In the genomic region with DNA sequence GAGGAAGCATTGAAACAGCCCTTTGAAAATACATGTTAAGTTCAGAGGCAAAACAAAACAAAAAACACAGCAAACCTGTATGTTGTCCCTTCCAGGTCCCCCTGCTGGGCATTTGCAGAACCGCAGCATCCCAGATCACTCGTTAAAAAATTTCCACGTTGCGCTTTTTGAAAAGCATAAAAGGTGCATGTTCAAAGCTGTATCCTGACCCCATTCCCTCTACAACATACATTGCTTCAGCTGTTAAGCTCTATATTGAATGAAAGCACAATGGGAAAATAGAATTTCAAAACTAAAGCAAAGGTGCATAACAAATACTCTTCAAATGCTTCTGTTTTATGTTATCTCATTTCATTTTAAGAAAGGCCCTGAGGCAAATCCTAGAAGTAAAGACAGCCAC, we compare ENCODE assay signal across 8 cellular contexts.
DNase-seq lines count a peak whose midpoint lies in the region; ATAC-seq and TF ChIP-seq lines count a peak whose summit lies in the region.

No MANE protein-coding gene starts in this region.

- H3K4me3 ChIP-seq in fibroblast of pulmonary artery (replicated peaks; ENCODE audit: low read depth, low read length), result no peak overlapping the region

- TF ChIP-seq CTCF in fibroblast of pulmonary artery (IDR thresholded peaks at IDR 0.05; ENCODE audit: low read length, missing control alignments), result peak; percentile 91

- H3K27ac Mint-ChIP-seq in activated T-helper 17 cell treated with anti-CD3 and anti-CD28 coated beads, Interleukin-2, amount 50 U/mL, for 72 hours, result no peak overlapping the region

- DNase-seq in activated T-cell treated with anti-CD3 and anti-CD28 coated beads for 1 hour (ENCODE audit: low read depth), result peak; percentile 25
- DNase-seq in activated T-cell treated with anti-CD3 and anti-CD28 coated beads, Interleukin-2, amount 50 U/mL, for 4 hours, result no peak
- DNase-seq in NCI-H226, result peak; percentile 32
- peak; percentile 60 for DNase-seq in activated CD8-positive, alpha-beta memory T cell treated with anti-CD3 and anti-CD28 coated beads for 24 hours
- peak; percentile 66 for DNase-seq in fibroblast of pulmonary artery (ENCODE audit: low read depth)
- peak; percentile 29 to 89 (median 62) for DNase-seq in posterior cingulate gyrus
- DNase-seq in hippocampal formation (lab: John Stamatoyannopoulos, UW), result no peak

- no peaks in the 10 kb centered on the region for H3K36me3 Mint-ChIP-seq in activated T-cell treated with anti-CD3 and anti-CD28 coated beads, Interleukin-2, amount 50 U/mL, for 4 hours (ENCODE audit: insufficient read depth)
- H3K36me3 Mint-ChIP-seq in activated T-helper 17 cell treated with anti-CD3 and anti-CD28 coated beads, Interleukin-2, amount 50 U/mL, for 72 hours (ENCODE audit: low read depth), result no peaks in the 10 kb centered on the region

- no peaks in the 10 kb centered on the region for H3K4me1 Mint-ChIP-seq in activated T-cell treated with anti-CD3 and anti-CD28 coated beads, Interleukin-2, amount 50 U/mL, for 4 hours (ENCODE audit: low read depth)
- no peaks in the 10 kb centered on the region for H3K4me1 Mint-ChIP-seq in activated T-helper 17 cell treated with anti-CD3 and anti-CD28 coated beads, Interleukin-2, amount 50 U/mL, for 72 hours

- peaks cover 3% of the 10 kb centered on the region for H3K27me3 Mint-ChIP-seq in activated T-cell treated with anti-CD3 and anti-CD28 coated beads, Interleukin-2, amount 50 U/mL, for 4 hours (ENCODE audit: low read depth)
- peaks cover 3% of the 10 kb centered on the region for H3K27me3 Mint-ChIP-seq in activated T-helper 17 cell treated with anti-CD3 and anti-CD28 coated beads, Interleukin-2, amount 50 U/mL, for 72 hours

- ATAC-seq in activated T-cell treated with anti-CD3 and anti-CD28 coated beads, Interleukin-2, amount 50 U/mL, for 4 hours, result no peak
- ATAC-seq in activated T-helper 17 cell treated with anti-CD3 and anti-CD28 coated beads, Interleukin-2, amount 50 U/mL, for 72 hours (replicated peaks), result no peak

- no peak overlapping the region for H3K4me3 Mint-ChIP-seq in activated T-cell treated with anti-CD3 and anti-CD28 coated beads, Interleukin-2, amount 50 U/mL, for 4 hours
- H3K4me3 Mint-ChIP-seq in activated T-helper 17 cell treated with anti-CD3 and anti-CD28 coated beads, Interleukin-2, amount 50 U/mL, for 72 hours, result no peak overlapping the region

- H3K9me3 Mint-ChIP-seq in activated T-cell treated with anti-CD3 and anti-CD28 coated beads, Interleukin-2, amount 50 U/mL, for 4 hours, result no peaks in the 10 kb centered on the region
- no peaks in the 10 kb centered on the region for H3K9me3 Mint-ChIP-seq in activated T-helper 17 cell treated with anti-CD3 and anti-CD28 coated beads, Interleukin-2, amount 50 U/mL, for 72 hours

- intact Hi-C loops in posterior cingulate gyrus (cut with DNase I), result loop anchor here (5.0 to 10.0 kb wide), 3 partner anchors 326 to 551 kb away; a partner anchor contains a TSS

Comparison
In these comparisons a context has a peak if more than half of its experiments do, and no peak if none do; other contexts are left out.
1. DNase-seq: peak in activated T-cell treated with anti-CD3 and anti-CD28 coated beads for 1 hour (single experiment), NCI-H226 (single experiment), activated CD8-positive, alpha-beta memory T cell treated with anti-CD3 and anti-CD28 coated beads for 24 hours (single experiment), fibroblast of pulmonary artery (single experiment) and posterior cingulate gyrus (10 of 10); none in activated T-cell treated with anti-CD3 and anti-CD28 coated beads, Interleukin-2, amount 50 U/mL, for 4 hours (single experiment) and hippocampal formation (0 of 2).